Comparison of ENCODE assay signal across 9 cellular contexts in genomic region chr12:56046027-56046780, GRCh38. TPM values are rescaled to one million over a fixed set of nuclear protein-coding genes. Genes with fewer than 3 reads are reported as not detected.
A peak's percentile ranks its signal among the peaks of the same experiment; 100 is the strongest.
DNase-seq lines count a peak whose midpoint lies in the region; TF ChIP-seq lines count a peak whose summit lies in the region.
"Had no signal": no experiment of that assay in that cellular context is flagged by ENCODE, and none has a peak within 500 bp of the region (broad histone marks: within the 10 kb centered on the region; RNA-seq: fewer than 3 reads in every experiment).

No MANE protein-coding gene starts in this region.

- H3K4me1 ChIP-seq in osteoblast (ENCODE audit: insufficient read depth, low read length), result peaks cover 20% of the 10 kb centered on the region

- H3K9me3 Mint-ChIP-seq in brain, result peaks cover 0 to 4% (median 0%) of the 10 kb centered on the region in 5 experiments

- no peak for TF ChIP-seq POLR2A in NB4 (IDR thresholded peaks at IDR 0.05; ENCODE audit: extremely low read depth, insufficient read length)

- intact Hi-C loops in head of caudate nucleus (cut with DNase I), result loop anchor here (10.0 kb wide), 1 partner anchor 59 kb away; the partner anchor contains the start of gene PA2G4

- H3K79me2 ChIP-seq in osteoblast (ENCODE audit: insufficient read depth, low read length), result peaks cover 21% of the 10 kb centered on the region

- peaks cover 37% of the 10 kb centered on the region for H3K36me3 ChIP-seq in osteoblast (ENCODE audit: insufficient read depth, low read length)

- TF ChIP-seq CTCF in NB4 (IDR thresholded peaks at IDR 0.05; ENCODE audit: low read depth, low read length) (no peak), brain (conservative IDR thresholded peaks at IDR 0.05) (no peak), osteoblast (IDR thresholded peaks at IDR 0.05; ENCODE audit: extremely low read depth, low read depth, low read length) (no peak)

- no peak overlapping the region for H2AFZ ChIP-seq in osteoblast (ENCODE audit: low read length)

- H3K9me3 ChIP-seq in osteoblast (ENCODE audit: low read depth, low read length), result no peaks in the 10 kb centered on the region
- H3K9me3 ChIP-seq: BLaER1 had no signal

- no peak overlapping the region for H3K4me3 ChIP-seq in NB4 (ENCODE audit: low read depth, low read length)
- H3K4me3 ChIP-seq in osteoblast (ENCODE audit: insufficient read depth, low read length), result no peak overlapping the region
- H3K4me3 ChIP-seq: BLaER1 had no signal

- DNase-seq in activated CD4-positive, alpha-beta T cell treated with anti-CD3 and anti-CD28 coated beads, Interleukin-2, amount 50 U/mL, for 48 hours, result peak; percentile 21 to 35
- DNase-seq in activated CD4-positive, alpha-beta T cell treated with anti-CD3 and anti-CD28 coated beads for 48 hours, result no peak
- DNase-seq in NB4 (ENCODE audit: low read depth), result peak; percentile 36
- DNase-seq in osteoblast (ENCODE audit: insufficient read length, low spot score, missing footprints), result no peak
- DNase-seq in NCI-H2081 treated with DMSO at 0.1 percent for 48 hours (lab: John Stamatoyannopoulos, UW), result no peak
- no peak for DNase-seq in COLO829 (ENCODE audit: low spot score)
- DNase-seq in head of caudate nucleus, result no peak

- no peaks in the 10 kb centered on the region for H3K27me3 ChIP-seq in osteoblast (ENCODE audit: insufficient read depth, low read length)
- H3K27me3 ChIP-seq: BLaER1 had no signal

- H3K27ac ChIP-seq in osteoblast (ENCODE audit: low read depth, low read length), result peak overlapping the region; percentile 50
- H3K27ac ChIP-seq: BLaER1 had no signal

- H3K4me1 Mint-ChIP-seq in brain, result peaks cover 30% of the 10 kb centered on the region

- H3K4me3 Mint-ChIP-seq in brain, result no peak overlapping the region

- peak overlapping the region in 4 of 5 experiments; percentile 64 to 83 (median 72) for H3K27ac Mint-ChIP-seq in brain

- peaks cover 41% of the 10 kb centered on the region for H3K36me3 Mint-ChIP-seq in brain

- no peak overlapping the region for H3K4me2 ChIP-seq in osteoblast (ENCODE audit: insufficient read depth, low read length)
- H3K4me2 ChIP-seq: BLaER1 had no signal

- peaks cover 19% of the 10 kb centered on the region for H4K20me1 ChIP-seq in osteoblast (ENCODE audit: insufficient read depth, low read length)

- peaks cover 6% of the 10 kb centered on the region for H3K27me3 Mint-ChIP-seq in brain

RNA-seq across cellular contexts. Expression of gene RPS26, which starts 4.5 kb away (rescaled TPM):
- polyA plus RNA-seq in brain (ENCODE audit: insufficient read depth, low read depth, low replicate concordance), result 755 TPM
- total RNA-seq in osteoblast, result 162 and 459 TPM in 2 replicates

RNA-seq across cellular contexts. Expression of gene IKZF4, which starts 25.4 kb away (rescaled TPM):
- polyA plus RNA-seq in brain (ENCODE audit: insufficient read depth, low read depth, low replicate concordance), result 6.4 TPM
- 1.2 and 2.5 TPM in 2 replicates for total RNA-seq in osteoblast

RNA-seq across cellular contexts. Expression of gene ERBB3, which starts 33.8 kb away (rescaled TPM):
- 23.5 TPM for polyA plus RNA-seq in brain (ENCODE audit: insufficient read depth, low read depth, low replicate concordance)
- 1.1 and 2.4 TPM in 2 replicates for total RNA-seq in osteoblast

RNA-seq across cellular contexts. Expression of gene SUOX, which starts 49.1 kb away (rescaled TPM):
- polyA plus RNA-seq in brain (ENCODE audit: insufficient read depth, low read depth, low replicate concordance), result 18.4 TPM
- 12.3 and 13.0 TPM in 2 replicates for total RNA-seq in osteoblast

RNA-seq across cellular contexts. Expression of gene PA2G4, which starts 58.2 kb away (rescaled TPM):
- polyA plus RNA-seq in brain (ENCODE audit: insufficient read depth, low read depth, low replicate concordance), result 169 TPM
- 99.0 and 115 TPM in 2 replicates for total RNA-seq in osteoblast

Comparison
In these comparisons a context has a peak if more than half of its experiments do, and no peak if none do; other contexts are left out.
1. DNase-seq: peak in activated CD4-positive, alpha-beta T cell treated with anti-CD3 and anti-CD28 coated beads, Interleukin-2, amount 50 U/mL, for 48 hours (2 of 2) and NB4 (single experiment); none in activated CD4-positive, alpha-beta T cell treated with anti-CD3 and anti-CD28 coated beads for 48 hours (single experiment), osteoblast (single experiment), NCI-H2081 treated with DMSO at 0.1 percent for 48 hours (single experiment), COLO829 (single experiment) and head of caudate nucleus (0 of 42).